ENCODE assay signal across 8 cellular contexts in genomic region chr5:71601222-71602026, GRCh38. TPM values are rescaled to one million over a fixed set of nuclear protein-coding genes. Genes with fewer than 3 reads are reported as not detected.
A peak's percentile ranks its signal among the peaks of the same experiment; 100 is the strongest.
DNase-seq lines count a peak whose midpoint lies in the region; ATAC-seq and TF ChIP-seq lines count a peak whose summit lies in the region.

No MANE protein-coding gene starts in this region.

- no peak overlapping the region for H2AFZ ChIP-seq in SU-DHL-6 (ENCODE audit: low read depth, low read length, severe bottlenecking)

- DNase-seq in DMS 273 (lab: John Stamatoyannopoulos, UW; ENCODE audit: unreplicated experiment): peak; percentile 92
- DNase-seq in activated naive CD8-positive, alpha-beta T cell treated with anti-CD3 and anti-CD28 coated beads for 36 hours: peak; percentile 81
- DNase-seq in left ventricle myocardium superior: no peak
- DNase-seq in stimulated activated CD4-positive, alpha-beta T cell treated with anti-CD3 and anti-CD28 coated beads, Interleukin-12 subunit alpha, Interleukin-12 subunit beta, amount 100 ng/mL, for 4 hours: peak; percentile 48
- no peak for DNase-seq in cerebellum (ENCODE audit: low spot score)

- no peaks in the 10 kb centered on the region for H3K9me3 ChIP-seq in SU-DHL-6 (ENCODE audit: insufficient read depth, low read length)

- H3K27me3 Mint-ChIP-seq in activated naive CD8-positive, alpha-beta T cell treated with anti-CD3 and anti-CD28 coated beads for 36 hours: no peaks in the 10 kb centered on the region

- no peaks in the 10 kb centered on the region for H3K9me3 Mint-ChIP-seq in activated naive CD8-positive, alpha-beta T cell treated with anti-CD3 and anti-CD28 coated beads for 36 hours

- H3K4me3 Mint-ChIP-seq in activated naive CD8-positive, alpha-beta T cell treated with anti-CD3 and anti-CD28 coated beads for 36 hours: peak overlapping the region; percentile 50

- ATAC-seq in GM19463 (IDR thresholded peaks at IDR 0.05; ENCODE audit: unreplicated experiment): peak; percentile 86
- peak; percentile 60 for ATAC-seq in HG03558 (IDR thresholded peaks at IDR 0.05; ENCODE audit: extremely low read depth, unreplicated experiment)
- peak; percentile 93 for ATAC-seq in left ventricle myocardium superior

- H3K36me3 ChIP-seq in SU-DHL-6 (ENCODE audit: low read length): peaks cover 28% of the 10 kb centered on the region

- H3K4me3 ChIP-seq in SU-DHL-6 (ENCODE audit: insufficient read depth, low read length, poor library complexity, severe bottlenecking): no peak overlapping the region

- H3K9ac ChIP-seq in SU-DHL-6 (ENCODE audit: low read length): no peak overlapping the region

- peak; percentile 48 for TF ChIP-seq CTCF in SU-DHL-6 (IDR thresholded peaks at IDR 0.05; ENCODE audit: insufficient read depth, low read length, poor library complexity, severe bottlenecking)

- 0 out of 2 replicates have a peak, but pooled peaks cover 3% of the 10 kb centered on the region for H3F3A ChIP-seq in SU-DHL-6 (ENCODE audit: insufficient read depth)

- H3K36me3 Mint-ChIP-seq in activated naive CD8-positive, alpha-beta T cell treated with anti-CD3 and anti-CD28 coated beads for 36 hours: peaks cover 50% of the 10 kb centered on the region

- H3K79me2 ChIP-seq in SU-DHL-6 (ENCODE audit: insufficient read depth, low read length): peaks cover 6% of the 10 kb centered on the region; the same call in 1 of the 2 replicates

- no peaks in the 10 kb centered on the region for H3K9me2 ChIP-seq in SU-DHL-6 (replicated peaks; ENCODE audit: insufficient read depth, low read length)

- peaks cover 35% of the 10 kb centered on the region for H3K4me1 Mint-ChIP-seq in activated naive CD8-positive, alpha-beta T cell treated with anti-CD3 and anti-CD28 coated beads for 36 hours

- H3K27ac Mint-ChIP-seq in activated naive CD8-positive, alpha-beta T cell treated with anti-CD3 and anti-CD28 coated beads for 36 hours: peak overlapping the region; percentile 95

- H3K27me3 ChIP-seq in SU-DHL-6 (ENCODE audit: low read length): no peaks in the 10 kb centered on the region

- no peaks in the 10 kb centered on the region for H4K20me1 ChIP-seq in SU-DHL-6 (ENCODE audit: low read depth, low read length)

- intact Hi-C loops in left ventricle myocardium superior (cut with micrococcal nuclease): no loop called here

- H3K4me2 ChIP-seq in SU-DHL-6 (ENCODE audit: low read depth, low read length, poor library complexity, severe bottlenecking): no peak overlapping the region

- no peak overlapping the region for H3K27ac ChIP-seq in SU-DHL-6 (ENCODE audit: low read depth, low read length)

RNA-seq across cellular contexts. Expression of gene MCCC2, which starts 14.3 kb away (rescaled TPM):
- total RNA-seq in activated naive CD8-positive, alpha-beta T cell treated with anti-CD3 and anti-CD28 coated beads for 36 hours: 10 to 100 TPM; 72.6 to 74.7 TPM
- total RNA-seq in left ventricle myocardium superior (118 TPM), cerebellum (25.0 TPM)

Comparison
In these comparisons a context has a peak if more than half of its experiments do, and no peak if none do; other contexts are left out.
1. DNase-seq: peak in DMS 273 (single experiment), activated naive CD8-positive, alpha-beta T cell treated with anti-CD3 and anti-CD28 coated beads for 36 hours (single experiment) and stimulated activated CD4-positive, alpha-beta T cell treated with anti-CD3 and anti-CD28 coated beads, Interleukin-12 subunit alpha, Interleukin-12 subunit beta, amount 100 ng/mL, for 4 hours (single experiment); none in left ventricle myocardium superior (single experiment) and cerebellum (single experiment).
2. Peak in every context shown above with its lines, with median percentiles within 50 percentile points of each other: ATAC-seq.